Comparison of ENCODE assay signal across 10 cellular contexts in the genomic region with DNA sequence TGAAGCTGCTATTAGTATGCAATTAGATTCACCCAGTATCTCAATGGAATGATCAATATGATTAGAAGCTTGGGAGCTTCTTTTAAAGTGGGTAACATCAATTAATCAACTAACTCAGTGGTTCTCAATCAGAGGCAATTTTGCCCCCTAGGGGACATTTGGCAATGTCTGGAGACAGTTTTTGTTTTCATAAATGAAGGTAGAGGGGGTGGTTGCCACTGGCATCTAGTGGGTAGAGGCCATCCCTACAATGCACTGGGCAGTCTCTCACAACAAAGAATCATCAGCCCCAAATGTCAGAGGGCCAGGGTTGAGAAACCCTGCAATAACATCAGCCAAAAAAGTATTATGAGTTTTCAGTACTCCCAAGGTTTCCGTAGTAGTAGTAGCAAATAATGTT. TPM values are rescaled to one million over a fixed set of nuclear protein-coding genes. Genes with fewer than 3 reads are reported as not detected.
DNase-seq lines count a peak whose midpoint lies in the region; ATAC-seq and TF ChIP-seq lines count a peak whose summit lies in the region.
"Had no signal": no experiment of that assay in that cellular context is flagged by ENCODE, and none has a peak within 500 bp of the region (broad histone marks: within the 10 kb centered on the region; RNA-seq: fewer than 3 reads in every experiment).

No MANE protein-coding gene starts in this region.

- H3K4me3 ChIP-seq in HEK293 (ENCODE audit: low read depth, low read length) (no peak overlapping the region), kidney epithelial cell (ENCODE audit: low read depth, low read length) (no peak overlapping the region)
- H3K4me3 ChIP-seq: SJCRH30 had no signal

- CTCF ChIA-PET in HEK293 (lab: Yijun Ruan, JAX), result interaction anchor here (0.5 to 11.5 kb wide), 12 partner anchors 9 to 1018 kb away, joined by 3 to 92 read pairs (median 4); no protein-coding TSS in a partner anchor

- DNase-seq in Caki2 (ENCODE audit: low read depth) (peak; percentile 26), kidney epithelial cell (ENCODE audit: low read depth) (no peak), activated gamma-delta T cell treated with Interleukin-2 at 50 U/mL for 16 hours (no peak), RPMI8226 (no peak)
- no peak for DNase-seq in stimulated activated CD4-positive, alpha-beta T cell treated with anti-CD3 and anti-CD28 coated beads, Interleukin-12 subunit alpha, Interleukin-12 subunit beta, amount 100 ng/mL, for 4 hours
- DNase-seq: activated naive CD8-positive, alpha-beta T cell treated with anti-CD3 and anti-CD28 coated beads, Interleukin-2, amount 50 U/mL, for 24 hours; SJCRH30 had no signal

- H3K4me1 ChIP-seq in HEK293 (ENCODE audit: control insufficient read depth, insufficient read depth, low read length), result no peaks in the 10 kb centered on the region

- in situ Hi-C loops in Caki2 (cut with HindIII; ENCODE audit: low pct_unique_long_range_greater_than_20kb, low sequenced_read_pairs), result no loop called here

- no peak for ATAC-seq in HG03460 (IDR thresholded peaks at IDR 0.05; ENCODE audit: unreplicated experiment)
- ATAC-seq: activated naive CD8-positive, alpha-beta T cell treated with anti-CD3 and anti-CD28 coated beads, Interleukin-2, amount 50 U/mL, for 24 hours had no signal

- TF ChIP-seq CTCF in HEK293 (tag by site-specific recombination; IDR thresholded peaks at IDR 0.05) (peak; percentile 27; the same call in 1 of the 2 replicates), VCaP (conservative IDR thresholded peaks at IDR 0.05) (peak; percentile 82), kidney epithelial cell (IDR thresholded peaks at IDR 0.05; ENCODE audit: insufficient read depth, low read length, poor library complexity, severe bottlenecking) (peak; percentile 55)

- H3K27ac ChIP-seq in HEK293 (ENCODE audit: extremely low read depth, low read depth, low read length) (no peak overlapping the region), VCaP (no peak overlapping the region)
- H3K27ac ChIP-seq: SJCRH30 had no signal

- H3K9me3 ChIP-seq in HEK293 (ENCODE audit: control insufficient read depth, insufficient read depth, low read depth, low read length), result no peaks in the 10 kb centered on the region
- H3K9me3 ChIP-seq: SJCRH30 had no signal

- H3K36me3 ChIP-seq in HEK293 (ENCODE audit: control insufficient read depth in 2 of 2, insufficient read depth in 1 of 2, low read length in 2 of 2), result no peaks in the 10 kb centered on the region
- H3K36me3 ChIP-seq in kidney epithelial cell (ENCODE audit: control insufficient read depth, insufficient read depth, low read length), result no peaks in the 10 kb centered on the region
- H3K36me3 ChIP-seq: SJCRH30 had no signal

- H3K27me3 ChIP-seq in kidney epithelial cell (ENCODE audit: control insufficient read depth, insufficient read depth, low read length), result no peaks in the 10 kb centered on the region
- H3K27me3 ChIP-seq: SJCRH30 had no signal

- POLR2A ChIA-PET in HEK293 (lab: Yijun Ruan, JAX), result no interaction called here

TF ChIP-seq in HEK293, 187 proteins besides CTCF, POLR2A, EP300 and RAD21:
- TF ChIP-seq KLF10 (tag by site-specific recombination; IDR thresholded peaks at IDR 0.05) (no peak), SP2 (tag by site-specific recombination; IDR thresholded peaks at IDR 0.05) (no peak)
- TF ChIP-seq, protein P1, sequence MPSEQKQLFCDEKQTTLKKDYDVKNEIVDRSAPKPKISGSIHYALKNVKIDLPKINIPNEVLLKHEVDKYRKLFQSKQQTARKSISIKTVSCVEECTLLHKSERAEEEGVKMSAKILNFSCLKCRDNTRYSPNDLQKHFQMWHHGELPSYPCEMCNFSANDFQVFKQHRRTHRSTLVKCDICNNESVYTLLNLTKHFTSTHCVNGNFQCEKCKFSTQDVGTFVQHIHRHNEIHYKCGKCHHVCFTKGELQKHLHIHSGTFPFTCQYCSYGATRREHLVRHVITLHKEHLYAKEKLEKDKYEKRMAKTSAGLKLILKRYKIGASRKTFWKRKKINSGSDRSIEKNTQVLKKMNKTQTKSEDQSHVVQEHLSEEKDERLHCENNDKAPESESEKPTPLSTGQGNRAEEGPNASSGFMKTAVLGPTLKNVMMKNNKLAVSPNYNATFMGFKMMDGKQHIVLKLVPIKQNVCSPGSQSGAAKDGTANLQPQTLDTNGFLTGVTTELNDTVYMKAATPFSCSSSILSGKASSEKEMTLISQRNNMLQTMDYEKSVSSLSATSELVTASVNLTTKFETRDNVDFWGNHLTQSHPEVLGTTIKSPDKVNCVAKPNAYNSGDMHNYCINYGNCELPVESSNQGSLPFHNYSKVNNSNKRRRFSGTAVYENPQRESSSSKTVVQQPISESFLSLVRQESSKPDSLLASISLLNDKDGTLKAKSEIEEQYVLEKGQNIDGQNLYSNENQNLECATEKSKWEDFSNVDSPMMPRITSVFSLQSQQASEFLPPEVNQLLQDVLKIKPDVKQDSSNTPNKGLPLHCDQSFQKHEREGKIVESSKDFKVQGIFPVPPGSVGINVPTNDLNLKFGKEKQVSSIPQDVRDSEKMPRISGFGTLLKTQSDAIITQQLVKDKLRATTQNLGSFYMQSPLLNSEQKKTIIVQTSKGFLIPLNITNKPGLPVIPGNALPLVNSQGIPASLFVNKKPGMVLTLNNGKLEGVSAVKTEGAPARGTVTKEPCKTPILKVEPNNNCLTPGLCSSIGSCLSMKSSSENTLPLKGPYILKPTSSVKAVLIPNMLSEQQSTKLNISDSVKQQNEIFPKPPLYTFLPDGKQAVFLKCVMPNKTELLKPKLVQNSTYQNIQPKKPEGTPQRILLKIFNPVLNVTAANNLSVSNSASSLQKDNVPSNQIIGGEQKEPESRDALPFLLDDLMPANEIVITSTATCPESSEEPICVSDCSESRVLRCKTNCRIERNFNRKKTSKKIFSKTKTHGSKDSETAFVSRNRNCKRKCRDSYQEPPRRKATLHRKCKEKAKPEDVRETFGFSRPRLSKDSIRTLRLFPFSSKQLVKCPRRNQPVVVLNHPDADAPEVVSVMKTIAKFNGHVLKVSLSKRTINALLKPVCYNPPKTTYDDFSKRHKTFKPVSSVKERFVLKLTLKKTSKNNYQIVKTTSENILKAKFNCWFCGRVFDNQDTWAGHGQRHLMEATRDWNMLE (tag by site-specific recombination; conservative IDR thresholded peaks at IDR 0.05; ENCODE audit: low read depth), result no peak

RNA-seq across cellular contexts. Expression of gene AMOTL1, which starts 5.9 kb away (rescaled TPM):
- 7.3 and 8.7 TPM in 2 replicates for total RNA-seq in Caki2 (2014; rRNA removed; shearing (Covaris generic); ENCODE audit: low replicate concordance)
- 48.8 TPM in 2 replicates for total RNA-seq in kidney epithelial cell

Comparison
In these comparisons a context has a peak if more than half of its experiments do, and no peak if none do; other contexts are left out.
1. CTCF ChIP-seq: peak in every context shown above with its lines; median percentile 82 in VCaP; 55 in kidney epithelial cell; 27 in HEK293.